In the genomic region with DNA sequence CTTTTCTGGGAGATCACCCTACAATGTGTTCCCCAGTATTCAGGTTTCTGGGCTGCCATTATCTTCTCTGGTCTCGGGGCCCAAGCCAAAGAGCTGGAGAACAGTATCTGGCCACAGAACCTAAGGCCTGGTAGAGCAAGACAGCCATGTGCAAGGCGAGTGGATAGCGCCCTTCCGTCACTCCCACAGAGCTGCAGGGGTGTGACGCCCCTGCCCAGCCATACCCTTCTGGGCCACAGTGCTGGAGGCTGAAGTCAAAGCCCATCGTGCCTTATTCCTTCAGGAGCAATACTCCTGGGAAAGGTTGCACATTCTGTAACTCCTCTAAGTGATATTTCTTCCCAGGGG, we compare ENCODE assay signal across 1 cellular context.
TF ChIP-seq lines count a peak whose summit lies in the region.

No MANE protein-coding gene starts in this region.

TF ChIP-seq in WTC11, 78 proteins besides CTCF, POLR2A, EP300 and RAD21:
- TF ChIP-seq JAZF1 (CRISPR knock-in tag; IDR thresholded peaks at IDR 0.05), result no peak
- no peak for TF ChIP-seq NFYB (CRISPR knock-in tag; conservative IDR thresholded peaks at IDR 0.05; ENCODE audit: low read depth)
- no peak for TF ChIP-seq MYBL2 (CRISPR knock-in tag; IDR thresholded peaks at IDR 0.05)
- TF ChIP-seq, protein P1, sequence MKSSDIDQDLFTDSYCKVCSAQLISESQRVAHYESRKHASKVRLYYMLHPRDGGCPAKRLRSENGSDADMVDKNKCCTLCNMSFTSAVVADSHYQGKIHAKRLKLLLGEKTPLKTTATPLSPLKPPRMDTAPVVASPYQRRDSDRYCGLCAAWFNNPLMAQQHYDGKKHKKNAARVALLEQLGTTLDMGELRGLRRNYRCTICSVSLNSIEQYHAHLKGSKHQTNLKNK (CRISPR knock-in tag; IDR thresholded peaks at IDR 0.05), result no peak
- no peak for TF ChIP-seq ZNF121 (CRISPR knock-in tag; IDR thresholded peaks at IDR 0.05)
- TF ChIP-seq CDX4 (CRISPR knock-in tag; IDR thresholded peaks at IDR 0.05; ENCODE audit: borderline replicate concordance), result no peak
- no peak for TF ChIP-seq NFATC4 (CRISPR knock-in tag; IDR thresholded peaks at IDR 0.05)
- no peak for TF ChIP-seq SMAD3 (CRISPR knock-in tag; IDR thresholded peaks at IDR 0.05; ENCODE audit: borderline replicate concordance)
